Comparison of ENCODE assay signal across 19 cellular contexts in the genomic region with DNA sequence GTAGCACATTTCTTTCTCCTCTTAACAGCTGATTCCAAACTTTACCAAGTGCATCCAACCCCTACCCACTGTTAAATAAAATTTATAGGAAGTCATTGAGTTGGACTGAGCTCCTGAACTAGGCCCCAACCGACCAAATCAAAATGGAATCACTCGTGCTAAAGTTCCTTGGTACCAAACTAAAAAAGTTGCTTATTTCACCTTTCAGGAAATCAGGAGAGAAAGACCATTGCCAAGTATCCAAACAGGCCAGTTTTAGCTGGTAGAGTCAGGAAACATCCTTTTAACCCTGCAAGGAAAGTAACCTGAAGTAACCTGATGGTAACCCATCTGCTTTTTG. TPM values are rescaled to one million over a fixed set of nuclear protein-coding genes. Genes with fewer than 3 reads are reported as not detected.
DNase-seq lines count a peak whose midpoint lies in the region; ATAC-seq and TF ChIP-seq lines count a peak whose summit lies in the region.
"Had no signal": no experiment of that assay in that cellular context is flagged by ENCODE, and none has a peak within 500 bp of the region (broad histone marks: within the 10 kb centered on the region; RNA-seq: fewer than 3 reads in every experiment).

No MANE protein-coding gene starts in this region.

- no peaks in the 10 kb centered on the region for H3K27me3 ChIP-seq in HUES48 (ENCODE audit: control insufficient read depth, insufficient read depth, low read length)
- H3K27me3 ChIP-seq in fibroblast of lung (ENCODE audit: control insufficient read depth, insufficient read depth, low read length): no peaks in the 10 kb centered on the region
- H3K27me3 ChIP-seq: right atrium auricular region had no signal

- H3K4me3 Mint-ChIP-seq in stimulated activated effector memory CD8-positive, alpha-beta T cell treated with anti-CD3 and anti-CD28 coated beads, Interleukin-12 subunit alpha, Interleukin-12 subunit beta, amount 100 ng/mL, for 72 hours: no peak overlapping the region
- H3K4me3 Mint-ChIP-seq: stimulated activated naive CD8-positive, alpha-beta T cell treated with anti-CD3 and anti-CD28 coated beads, Interleukin-15, Interleukin-2, amounts not matched to agents 100 ng/mL and 50 ng/mL, for 24 hours had no signal

- peaks cover 18% of the 10 kb centered on the region for H3K4me1 Mint-ChIP-seq in stimulated activated effector memory CD8-positive, alpha-beta T cell treated with anti-CD3 and anti-CD28 coated beads, Interleukin-12 subunit alpha, Interleukin-12 subunit beta, amount 100 ng/mL, for 72 hours

- H4K20me1 ChIP-seq in fibroblast of lung (ENCODE audit: control insufficient read depth, extremely low read depth, insufficient read depth, low read length): no peaks in the 10 kb centered on the region

- ATAC-seq in SK-N-SH treated with all-trans-retinoic acid at 6 μM for 48 hours (no peak), left lobe of liver (no peak), HG03432 (IDR thresholded peaks at IDR 0.05; ENCODE audit: unreplicated experiment) (no peak)
- no peak for ATAC-seq in stimulated activated effector memory CD8-positive, alpha-beta T cell treated with anti-CD3 and anti-CD28 coated beads, Interleukin-12 subunit alpha, Interleukin-12 subunit beta, amount 100 ng/mL, for 72 hours

- H3K36me3 Mint-ChIP-seq in stimulated activated effector memory CD8-positive, alpha-beta T cell treated with anti-CD3 and anti-CD28 coated beads, Interleukin-12 subunit alpha, Interleukin-12 subunit beta, amount 100 ng/mL, for 72 hours: no peaks in the 10 kb centered on the region

- no peaks in the 10 kb centered on the region for H3K79me2 ChIP-seq in fibroblast of lung (ENCODE audit: control insufficient read depth, insufficient read depth, low read length)

- no peaks in the 10 kb centered on the region for H3K9me3 ChIP-seq in HUES48 (ENCODE audit: control insufficient read depth, insufficient read depth, low read length)
- no peaks in the 10 kb centered on the region for H3K9me3 ChIP-seq in fibroblast of lung (ENCODE audit: control insufficient read depth, insufficient read depth, low read depth, low read length)
- H3K9me3 ChIP-seq: mucosa of descending colon, right atrium auricular region had no signal

- H3K27ac ChIP-seq in HUES48 (ENCODE audit: low read depth, low read length) (peak overlapping the region; percentile 79), fibroblast of lung (ENCODE audit: insufficient read depth, low read length) (peak overlapping the region; percentile 85)
- H3K27ac ChIP-seq: right atrium auricular region had no signal

- TF ChIP-seq CTCF in fibroblast of lung (conservative IDR thresholded peaks at IDR 0.05 in 1 of 2, IDR thresholded peaks at IDR 0.05 in 1 of 2; ENCODE audit: low read depth in 1 of 2, low read length in 2 of 2) (no peak), GM20000 (IDR thresholded peaks at IDR 0.05; ENCODE audit: extremely low read depth, missing control alignments) (no peak)

- H3K36me3 ChIP-seq in HUES48 (ENCODE audit: control insufficient read depth, insufficient read depth, low read length) (no peaks in the 10 kb centered on the region), fibroblast of lung (ENCODE audit: control insufficient read depth, insufficient read depth, low read length) (no peaks in the 10 kb centered on the region)
- H3K36me3 ChIP-seq: right atrium auricular region had no signal

- H3K4me3 ChIP-seq in HUES48 (ENCODE audit: low read depth, low read length): no peak overlapping the region
- H3K4me3 ChIP-seq in fibroblast of lung (replicated peaks in 1 of 4; ENCODE audit: control extremely low read depth in 1 of 4, insufficient read depth in 1 of 4, low read depth in 3 of 4, low read length in 4 of 4): no peak overlapping the region
- H3K4me3 ChIP-seq: mucosa of descending colon, right atrium auricular region had no signal

- H3K9ac ChIP-seq in HUES48 (ENCODE audit: low read depth, low read length): 0 out of 2 replicates have a peak overlapping the region, but pooled peaks have one; percentile 14
- H3K9ac ChIP-seq in fibroblast of lung (ENCODE audit: insufficient read depth, low read length): no peak overlapping the region

- H3K4me2 ChIP-seq in fibroblast of lung (ENCODE audit: extremely low read depth, insufficient read depth, low read length): peak overlapping the region; percentile 65

- no peak overlapping the region for H2AFZ ChIP-seq in fibroblast of lung (ENCODE audit: low read length)

- DNase-seq in fibroblast of lung (ENCODE audit: low read depth in 2 of 2): no peak
- DNase-seq in stimulated activated effector memory CD8-positive, alpha-beta T cell treated with anti-CD3 and anti-CD28 coated beads, Interleukin-12 subunit alpha, Interleukin-12 subunit beta, amount 100 ng/mL, for 72 hours (ENCODE audit: low spot score in 2 of 2): no peak
- DNase-seq in left lobe of liver (ENCODE audit: low spot score): no peak
- no peak for DNase-seq in GM20000 (ENCODE audit: low spot score)
- DNase-seq: activated effector memory CD4-positive, alpha-beta T cell treated with Interleukin-2 at 50 U/mL for 16 hours; cerebellar nuclear complex; left colon; mucosa of descending colon; NCI-H1105 treated with DMSO at 0.1 percent for 48 hours; NCI-H2107; NCI-H510A treated with DMSO at 0.1 percent for 48 hours; T-helper 9 cell had no signal

- peak overlapping the region; percentile 89 for H3K27ac Mint-ChIP-seq in stimulated activated effector memory CD8-positive, alpha-beta T cell treated with anti-CD3 and anti-CD28 coated beads, Interleukin-12 subunit alpha, Interleukin-12 subunit beta, amount 100 ng/mL, for 72 hours
- H3K27ac Mint-ChIP-seq: stimulated activated naive CD8-positive, alpha-beta T cell treated with anti-CD3 and anti-CD28 coated beads, Interleukin-15, Interleukin-2, amounts not matched to agents 100 ng/mL and 50 ng/mL, for 24 hours had no signal

- no peaks in the 10 kb centered on the region for H3K9me3 Mint-ChIP-seq in stimulated activated effector memory CD8-positive, alpha-beta T cell treated with anti-CD3 and anti-CD28 coated beads, Interleukin-12 subunit alpha, Interleukin-12 subunit beta, amount 100 ng/mL, for 72 hours
- H3K9me3 Mint-ChIP-seq: stimulated activated naive CD8-positive, alpha-beta T cell treated with anti-CD3 and anti-CD28 coated beads, Interleukin-15, Interleukin-2, amounts not matched to agents 100 ng/mL and 50 ng/mL, for 24 hours had no signal

- peaks cover 28% of the 10 kb centered on the region for H3K4me1 ChIP-seq in HUES48 (ENCODE audit: control insufficient read depth, insufficient read depth, low read length)
- H3K4me1 ChIP-seq in fibroblast of lung (ENCODE audit: control insufficient read depth, extremely low read depth, insufficient read depth, low read length): peaks cover 13% of the 10 kb centered on the region
- H3K4me1 ChIP-seq: right atrium auricular region had no signal

TF ChIP-seq in SK-N-SH treated with all-trans-retinoic acid at 6 μM for 48 hours, 23 proteins besides CTCF, POLR2A, EP300 and RAD21:
- TF ChIP-seq TOX (CRISPR knock-in tag; IDR thresholded peaks at IDR 0.05; ENCODE audit: borderline replicate concordance): peak; percentile 87
- peak; percentile 86 for TF ChIP-seq CSDC2 (CRISPR knock-in tag; IDR thresholded peaks at IDR 0.05)
- TF ChIP-seq TCF4 (CRISPR knock-in tag; IDR thresholded peaks at IDR 0.05; ENCODE audit: borderline replicate concordance): no peak
- peak; percentile 89 for TF ChIP-seq ZC3H10 (CRISPR knock-in tag; IDR thresholded peaks at IDR 0.05)
- peak; percentile 81; the same call in 1 of the 2 replicates for TF ChIP-seq RARB (CRISPR knock-in tag; IDR thresholded peaks at IDR 0.05)
- no peak for TF ChIP-seq POU6F1 (CRISPR knock-in tag; IDR thresholded peaks at IDR 0.05; ENCODE audit: borderline replicate concordance, low read depth)
- no peak for TF ChIP-seq PATZ1 (CRISPR knock-in tag; IDR thresholded peaks at IDR 0.05; ENCODE audit: borderline replicate concordance)
- peak; percentile 99 for TF ChIP-seq OSR1 (CRISPR knock-in tag; IDR thresholded peaks at IDR 0.05)
- TF ChIP-seq ZFP3 (CRISPR knock-in tag; IDR thresholded peaks at IDR 0.05): no peak

RNA-seq across cellular contexts. Expression of gene GALNT5, which starts 10.5 kb away (rescaled TPM):
- total RNA-seq in fibroblast of lung (32.4 and 199 TPM in 2 replicates), left lobe of liver (0.15 TPM)
- polyA plus RNA-seq in fibroblast of lung: 51.5 and 63.7 TPM in 2 replicates
- polyA plus RNA-seq in fibroblast of lung (2012): 42.5 and 54.5 TPM in 2 replicates
- 12.8 and 17.8 TPM in 2 replicates for polyA minus RNA-seq in fibroblast of lung (ENCODE audit: low replicate concordance)
- total RNA-seq: OCI-LY7, SK-MEL-5 had no signal

Comparison
In these comparisons a context has a peak if more than half of its experiments do, and no peak if none do; other contexts are left out.
1. RNA of gene GALNT5, which starts 10.5 kb away (total RNA-seq): 32.4 to 199 TPM in fibroblast of lung; 0.15 TPM in left lobe of liver (single experiment); every median in the first group is over 10 times any median in the second.